13 cellular contexts compared by ENCODE assay signal in the genomic region with DNA sequence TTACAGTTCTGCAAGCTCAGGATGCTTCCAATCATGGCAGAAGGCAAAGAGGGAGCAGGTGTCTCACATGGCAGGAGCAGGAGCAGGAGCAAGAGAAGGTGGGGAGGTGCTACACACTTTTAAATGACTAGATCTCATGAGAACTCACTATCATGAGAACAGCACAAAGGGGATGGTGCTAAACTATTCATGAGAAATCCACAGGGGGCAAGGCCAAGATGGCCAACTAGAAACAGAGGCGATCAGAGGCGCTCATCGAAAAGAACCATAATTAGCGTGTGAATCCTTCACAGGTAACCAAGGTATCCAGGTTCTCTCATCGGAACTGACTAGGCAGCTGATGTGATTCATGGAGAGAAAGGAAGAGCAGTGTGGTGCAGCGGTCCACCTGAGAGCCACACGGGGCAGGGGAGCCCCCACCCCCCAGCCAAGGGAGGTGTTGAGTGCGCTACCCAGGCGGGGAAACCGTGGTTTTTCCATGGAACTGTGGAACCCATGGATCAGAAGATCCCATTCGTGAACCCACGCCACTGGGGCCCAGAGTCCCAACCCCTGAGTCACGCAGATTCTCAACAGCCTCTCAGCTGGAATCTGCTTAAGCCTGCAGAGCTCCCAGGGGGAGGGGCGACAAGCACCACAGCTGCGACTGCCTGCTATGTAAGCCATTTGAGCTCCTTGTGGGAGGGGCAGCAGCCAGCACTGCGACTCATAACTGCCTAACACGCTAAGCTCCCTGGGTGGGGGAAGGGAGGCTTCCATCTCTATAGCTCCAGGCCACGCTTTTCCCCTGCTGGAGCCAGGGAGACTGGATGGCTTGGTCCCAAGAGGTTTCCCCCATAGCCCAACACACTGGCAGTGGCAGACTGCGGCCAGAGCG. TPM values are rescaled to one million over a fixed set of nuclear protein-coding genes. Genes with fewer than 3 reads are reported as not detected.
DNase-seq lines count a peak whose midpoint lies in the region; ATAC-seq and TF ChIP-seq lines count a peak whose summit lies in the region.
"Had no signal": no experiment of that assay in that cellular context is flagged by ENCODE, and none has a peak within 500 bp of the region (broad histone marks: within the 10 kb centered on the region; RNA-seq: fewer than 3 reads in every experiment).

No MANE protein-coding gene starts in this region.

- H3K27ac ChIP-seq in HEK293 (ENCODE audit: extremely low read depth, low read depth, low read length): no peak overlapping the region
- H3K27ac ChIP-seq: lower lobe of right lung, RWPE1, thyroid gland had no signal

- H3K4me3 Mint-ChIP-seq in glutamatergic neuron (ENCODE audit: unreplicated experiment): peak overlapping the region; percentile 35

- POLR2A ChIA-PET in AG04449 (lab: Yijun Ruan, JAX) (no interaction called here), HEK293 (lab: Yijun Ruan, JAX) (no interaction called here)

- no peak for ATAC-seq in HG03039 (IDR thresholded peaks at IDR 0.05; ENCODE audit: unreplicated experiment)
- no peak for ATAC-seq in HG02571 (IDR thresholded peaks at IDR 0.05; ENCODE audit: unreplicated experiment)
- ATAC-seq: lower lobe of right lung had no signal

- H3K4me1 ChIP-seq in HEK293 (ENCODE audit: control insufficient read depth, insufficient read depth, low read length): no peaks in the 10 kb centered on the region
- H3K4me1 ChIP-seq: lower lobe of right lung, thyroid gland had no signal

- no peaks in the 10 kb centered on the region for H3K27me3 Mint-ChIP-seq in glutamatergic neuron (ENCODE audit: unreplicated experiment)

- H3K36me3 ChIP-seq in HEK293 (ENCODE audit: control insufficient read depth in 2 of 2, insufficient read depth in 1 of 2, low read length in 2 of 2): no peaks in the 10 kb centered on the region
- H3K36me3 ChIP-seq: lower lobe of right lung, thyroid gland had no signal

- no peaks in the 10 kb centered on the region for H3K9me3 ChIP-seq in HEK293 (ENCODE audit: control insufficient read depth, insufficient read depth, low read depth, low read length)
- H3K9me3 ChIP-seq: lower lobe of right lung, thyroid gland had no signal

- H3K9me3 Mint-ChIP-seq in glutamatergic neuron (ENCODE audit: unreplicated experiment): peaks cover 3% of the 10 kb centered on the region

- no peak overlapping the region for H3K4me3 ChIP-seq in AG04449 (ENCODE audit: low read depth, low read length)
- H3K4me3 ChIP-seq in HEK293 (ENCODE audit: low read depth, low read length): no peak overlapping the region
- H3K4me3 ChIP-seq: lower lobe of right lung, thyroid gland had no signal

- CTCF ChIA-PET in AG04449 (lab: Yijun Ruan, JAX): no interaction called here
- CTCF ChIA-PET in HEK293 (lab: Yijun Ruan, JAX): no interaction called here

- H3K4me1 Mint-ChIP-seq in glutamatergic neuron (ENCODE audit: low read depth, unreplicated experiment): peaks cover 5% of the 10 kb centered on the region

- H3K36me3 Mint-ChIP-seq in glutamatergic neuron (ENCODE audit: unreplicated experiment): no peaks in the 10 kb centered on the region

- TF ChIP-seq CTCF in AG04449 (IDR thresholded peaks at IDR 0.05; ENCODE audit: insufficient read depth, low read length, missing control alignments) (no peak), HEK293 (tag by site-specific recombination; IDR thresholded peaks at IDR 0.05) (no peak), glutamatergic neuron (IDR thresholded peaks at IDR 0.05; ENCODE audit: partially characterized antibody, unreplicated experiment) (no peak)

- DNase-seq in AG04449 (ENCODE audit: low read depth, low spot score): peak; percentile 28
- DNase-seq in SK-N-DZ (ENCODE audit: low spot score): peak; percentile 82
- DNase-seq in glutamatergic neuron: peak; percentile 78
- DNase-seq in activated CD4-positive, CD25-positive, alpha-beta regulatory T cell (lab: John Stamatoyannopoulos, UW): no peak
- no peak for DNase-seq in stimulated activated CD4-positive, alpha-beta T cell treated with anti-CD3 and anti-CD28 coated beads, Interleukin-15, amount 100 ng/mL, for 24 hours
- DNase-seq: Calu3, dermis blood vessel endothelial cell, lower lobe of right lung, thyroid gland had no signal

- peak overlapping the region; percentile 89 for H3K27ac Mint-ChIP-seq in glutamatergic neuron (ENCODE audit: unreplicated experiment)

TF ChIP-seq in HEK293, 187 proteins besides CTCF, POLR2A, EP300 and RAD21:
- TF ChIP-seq, protein P1, sequence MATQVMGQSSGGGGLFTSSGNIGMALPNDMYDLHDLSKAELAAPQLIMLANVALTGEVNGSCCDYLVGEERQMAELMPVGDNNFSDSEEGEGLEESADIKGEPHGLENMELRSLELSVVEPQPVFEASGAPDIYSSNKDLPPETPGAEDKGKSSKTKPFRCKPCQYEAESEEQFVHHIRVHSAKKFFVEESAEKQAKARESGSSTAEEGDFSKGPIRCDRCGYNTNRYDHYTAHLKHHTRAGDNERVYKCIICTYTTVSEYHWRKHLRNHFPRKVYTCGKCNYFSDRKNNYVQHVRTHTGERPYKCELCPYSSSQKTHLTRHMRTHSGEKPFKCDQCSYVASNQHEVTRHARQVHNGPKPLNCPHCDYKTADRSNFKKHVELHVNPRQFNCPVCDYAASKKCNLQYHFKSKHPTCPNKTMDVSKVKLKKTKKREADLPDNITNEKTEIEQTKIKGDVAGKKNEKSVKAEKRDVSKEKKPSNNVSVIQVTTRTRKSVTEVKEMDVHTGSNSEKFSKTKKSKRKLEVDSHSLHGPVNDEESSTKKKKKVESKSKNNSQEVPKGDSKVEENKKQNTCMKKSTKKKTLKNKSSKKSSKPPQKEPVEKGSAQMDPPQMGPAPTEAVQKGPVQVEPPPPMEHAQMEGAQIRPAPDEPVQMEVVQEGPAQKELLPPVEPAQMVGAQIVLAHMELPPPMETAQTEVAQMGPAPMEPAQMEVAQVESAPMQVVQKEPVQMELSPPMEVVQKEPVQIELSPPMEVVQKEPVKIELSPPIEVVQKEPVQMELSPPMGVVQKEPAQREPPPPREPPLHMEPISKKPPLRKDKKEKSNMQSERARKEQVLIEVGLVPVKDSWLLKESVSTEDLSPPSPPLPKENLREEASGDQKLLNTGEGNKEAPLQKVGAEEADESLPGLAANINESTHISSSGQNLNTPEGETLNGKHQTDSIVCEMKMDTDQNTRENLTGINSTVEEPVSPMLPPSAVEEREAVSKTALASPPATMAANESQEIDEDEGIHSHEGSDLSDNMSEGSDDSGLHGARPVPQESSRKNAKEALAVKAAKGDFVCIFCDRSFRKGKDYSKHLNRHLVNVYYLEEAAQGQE (tag by site-specific recombination; IDR thresholded peaks at IDR 0.05): no peak
- TF ChIP-seq ZBTB6 (tag by site-specific recombination; IDR thresholded peaks at IDR 0.05) (no peak), ZNF341 (tag by site-specific recombination; IDR thresholded peaks at IDR 0.05; ENCODE audit: low read depth) (peak; percentile 74), ZNF423 (tag by site-specific recombination; IDR thresholded peaks at IDR 0.05) (peak; percentile 11; the same call in 1 of the 2 replicates), ZIC2 (tag by site-specific recombination; IDR thresholded peaks at IDR 0.05) (peak; percentile 93), ZNF155 (tag by site-specific recombination; IDR thresholded peaks at IDR 0.05) (no peak), TRIM28 (IDR thresholded peaks at IDR 0.05; ENCODE audit: borderline replicate concordance, low read length) (peak; percentile 60), GLIS2 (tag by site-specific recombination; IDR thresholded peaks at IDR 0.05) (peak; percentile 27; the same call in 1 of the 2 replicates), SP7 (tag by site-specific recombination; IDR thresholded peaks at IDR 0.05) (no peak), ZNF548 (tag by site-specific recombination; IDR thresholded peaks at IDR 0.05) (no peak), ZNF174 (tag by site-specific recombination; IDR thresholded peaks at IDR 0.05) (no peak), ZNF544 (tag by site-specific recombination; IDR thresholded peaks at IDR 0.05) (no peak), GLIS1 (tag by site-specific recombination; IDR thresholded peaks at IDR 0.05) (peak; percentile 21; the same call in 1 of the 2 replicates), ZNF585B (tag by site-specific recombination; IDR thresholded peaks at IDR 0.05) (no peak), OSR2 (tag by site-specific recombination; IDR thresholded peaks at IDR 0.05) (peak; percentile 73), ZNF768 (tag by site-specific recombination; IDR thresholded peaks at IDR 0.05) (no peak)
- TF ChIP-seq, protein P2, sequence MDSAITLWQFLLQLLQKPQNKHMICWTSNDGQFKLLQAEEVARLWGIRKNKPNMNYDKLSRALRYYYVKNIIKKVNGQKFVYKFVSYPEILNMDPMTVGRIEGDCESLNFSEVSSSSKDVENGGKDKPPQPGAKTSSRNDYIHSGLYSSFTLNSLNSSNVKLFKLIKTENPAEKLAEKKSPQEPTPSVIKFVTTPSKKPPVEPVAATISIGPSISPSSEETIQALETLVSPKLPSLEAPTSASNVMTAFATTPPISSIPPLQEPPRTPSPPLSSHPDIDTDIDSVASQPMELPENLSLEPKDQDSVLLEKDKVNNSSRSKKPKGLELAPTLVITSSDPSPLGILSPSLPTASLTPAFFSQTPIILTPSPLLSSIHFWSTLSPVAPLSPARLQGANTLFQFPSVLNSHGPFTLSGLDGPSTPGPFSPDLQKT (IDR thresholded peaks at IDR 0.05; ENCODE audit: borderline replicate concordance, low read depth, low read length): no peak
- TF ChIP-seq, protein P3, sequence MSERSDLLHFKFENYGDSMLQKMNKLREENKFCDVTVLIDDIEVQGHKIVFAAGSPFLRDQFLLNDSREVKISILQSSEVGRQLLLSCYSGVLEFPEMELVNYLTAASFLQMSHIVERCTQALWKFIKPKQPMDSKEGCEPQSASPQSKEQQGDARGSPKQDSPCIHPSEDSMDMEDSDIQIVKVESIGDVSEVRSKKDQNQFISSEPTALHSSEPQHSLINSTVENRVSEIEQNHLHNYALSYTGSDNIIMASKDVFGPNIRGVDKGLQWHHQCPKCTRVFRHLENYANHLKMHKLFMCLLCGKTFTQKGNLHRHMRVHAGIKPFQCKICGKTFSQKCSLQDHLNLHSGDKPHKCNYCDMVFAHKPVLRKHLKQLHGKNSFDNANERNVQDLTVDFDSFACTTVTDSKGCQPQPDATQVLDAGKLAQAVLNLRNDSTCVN (tag by site-specific recombination; optimal IDR thresholded peaks at IDR 0.05): no peak
TF ChIP-seq in HEK293: peak in this region for 7.

RNA-seq across cellular contexts. Expression of gene FGF16, which starts 46.7 kb away (rescaled TPM):
- polyA plus RNA-seq in SK-N-DZ (2014; cell fraction: cytosol; rRNA removed): not detected in 2 replicates
- polyA plus RNA-seq in SK-N-DZ (2014; cell fraction: nucleus; rRNA removed): not detected in 2 replicates
- not detected for total RNA-seq in glutamatergic neuron (ENCODE audit: unreplicated experiment)
- total RNA-seq: Calu3, lower lobe of right lung had no signal

Comparison
In these comparisons a context has a peak if more than half of its experiments do, and no peak if none do; other contexts are left out.
1. DNase-seq: peak in AG04449 (single experiment), SK-N-DZ (single experiment) and glutamatergic neuron (single experiment); none in activated CD4-positive, CD25-positive, alpha-beta regulatory T cell (0 of 4) and stimulated activated CD4-positive, alpha-beta T cell treated with anti-CD3 and anti-CD28 coated beads, Interleukin-15, amount 100 ng/mL, for 24 hours (single experiment).